2 cellular contexts compared by ENCODE assay signal in the genomic region with DNA sequence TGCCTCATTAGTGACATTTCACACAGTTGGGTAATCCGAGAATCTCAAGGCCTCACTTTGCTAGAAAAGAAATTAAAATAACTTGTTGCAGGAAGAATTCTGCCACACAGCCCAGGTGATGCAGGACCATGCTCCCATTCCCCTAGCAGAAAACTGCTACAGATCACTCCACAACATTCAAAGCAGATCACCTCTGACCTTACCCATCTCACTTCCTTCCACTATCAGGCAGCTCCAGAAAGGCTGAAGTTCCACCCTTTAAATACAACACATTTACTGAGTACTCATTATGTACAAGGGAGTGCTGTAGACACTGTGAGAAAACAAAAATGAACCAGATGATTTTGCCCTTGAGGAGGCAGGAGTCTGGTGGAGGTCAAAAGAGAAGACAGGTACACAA.
TF ChIP-seq lines count a peak whose summit lies in the region.

No MANE protein-coding gene starts in this region.

TF ChIP-seq in GM23338, 12 proteins besides CTCF, POLR2A, EP300 and RAD21 (continues in another document):
- TF ChIP-seq JUNB (IDR thresholded peaks at IDR 0.05; ENCODE audit: unreplicated experiment): no peak
- TF ChIP-seq POLR2AphosphoS5 (IDR thresholded peaks at IDR 0.05; ENCODE audit: low read depth): no peak
- TF ChIP-seq ZNF331 (CRISPR knock-in tag; IDR thresholded peaks at IDR 0.05; ENCODE audit: low read depth): no peak
- TF ChIP-seq, protein P1, sequence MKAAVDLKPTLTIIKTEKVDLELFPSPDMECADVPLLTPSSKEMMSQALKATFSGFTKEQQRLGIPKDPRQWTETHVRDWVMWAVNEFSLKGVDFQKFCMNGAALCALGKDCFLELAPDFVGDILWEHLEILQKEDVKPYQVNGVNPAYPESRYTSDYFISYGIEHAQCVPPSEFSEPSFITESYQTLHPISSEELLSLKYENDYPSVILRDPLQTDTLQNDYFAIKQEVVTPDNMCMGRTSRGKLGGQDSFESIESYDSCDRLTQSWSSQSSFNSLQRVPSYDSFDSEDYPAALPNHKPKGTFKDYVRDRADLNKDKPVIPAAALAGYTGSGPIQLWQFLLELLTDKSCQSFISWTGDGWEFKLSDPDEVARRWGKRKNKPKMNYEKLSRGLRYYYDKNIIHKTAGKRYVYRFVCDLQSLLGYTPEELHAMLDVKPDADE (IDR thresholded peaks at IDR 0.05): no peak
- TF ChIP-seq STAT1 (IDR thresholded peaks at IDR 0.05; ENCODE audit: unreplicated experiment): no peak
- no peak for TF ChIP-seq NANOG (IDR thresholded peaks at IDR 0.05; ENCODE audit: borderline replicate concordance)
- no peak for TF ChIP-seq EZH2phosphoT487 (IDR thresholded peaks at IDR 0.05; ENCODE audit: unreplicated experiment)
- TF ChIP-seq ZNF114 (CRISPR knock-in tag; IDR thresholded peaks at IDR 0.05): no peak
- no peak for TF ChIP-seq EZH2 (IDR thresholded peaks at IDR 0.05; ENCODE audit: low read depth, unreplicated experiment)
- no peak for TF ChIP-seq CREB1 (CRISPR knock-in tag; IDR thresholded peaks at IDR 0.05; ENCODE audit: low read depth)
- TF ChIP-seq, protein P2, sequence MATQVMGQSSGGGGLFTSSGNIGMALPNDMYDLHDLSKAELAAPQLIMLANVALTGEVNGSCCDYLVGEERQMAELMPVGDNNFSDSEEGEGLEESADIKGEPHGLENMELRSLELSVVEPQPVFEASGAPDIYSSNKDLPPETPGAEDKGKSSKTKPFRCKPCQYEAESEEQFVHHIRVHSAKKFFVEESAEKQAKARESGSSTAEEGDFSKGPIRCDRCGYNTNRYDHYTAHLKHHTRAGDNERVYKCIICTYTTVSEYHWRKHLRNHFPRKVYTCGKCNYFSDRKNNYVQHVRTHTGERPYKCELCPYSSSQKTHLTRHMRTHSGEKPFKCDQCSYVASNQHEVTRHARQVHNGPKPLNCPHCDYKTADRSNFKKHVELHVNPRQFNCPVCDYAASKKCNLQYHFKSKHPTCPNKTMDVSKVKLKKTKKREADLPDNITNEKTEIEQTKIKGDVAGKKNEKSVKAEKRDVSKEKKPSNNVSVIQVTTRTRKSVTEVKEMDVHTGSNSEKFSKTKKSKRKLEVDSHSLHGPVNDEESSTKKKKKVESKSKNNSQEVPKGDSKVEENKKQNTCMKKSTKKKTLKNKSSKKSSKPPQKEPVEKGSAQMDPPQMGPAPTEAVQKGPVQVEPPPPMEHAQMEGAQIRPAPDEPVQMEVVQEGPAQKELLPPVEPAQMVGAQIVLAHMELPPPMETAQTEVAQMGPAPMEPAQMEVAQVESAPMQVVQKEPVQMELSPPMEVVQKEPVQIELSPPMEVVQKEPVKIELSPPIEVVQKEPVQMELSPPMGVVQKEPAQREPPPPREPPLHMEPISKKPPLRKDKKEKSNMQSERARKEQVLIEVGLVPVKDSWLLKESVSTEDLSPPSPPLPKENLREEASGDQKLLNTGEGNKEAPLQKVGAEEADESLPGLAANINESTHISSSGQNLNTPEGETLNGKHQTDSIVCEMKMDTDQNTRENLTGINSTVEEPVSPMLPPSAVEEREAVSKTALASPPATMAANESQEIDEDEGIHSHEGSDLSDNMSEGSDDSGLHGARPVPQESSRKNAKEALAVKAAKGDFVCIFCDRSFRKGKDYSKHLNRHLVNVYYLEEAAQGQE (IDR thresholded peaks at IDR 0.05; ENCODE audit: unreplicated experiment): no peak

TF ChIP-seq in K562, 482 proteins besides CTCF, POLR2A, EP300 and RAD21 (continues in another document):
- TF ChIP-seq CBFA2T3 (IDR thresholded peaks at IDR 0.05) (peak; percentile 74), GATA2 (CRISPR knock-in tag; IDR thresholded peaks at IDR 0.05) (no peak), ZNF695 (CRISPR knock-in tag; IDR thresholded peaks at IDR 0.05) (no peak), NCOR1 (IDR thresholded peaks at IDR 0.05) (peak; percentile 22; the same call in 1 of the 2 replicates), DPF2 (IDR thresholded peaks at IDR 0.05) (peak; percentile 49; the same call in 1 of the 2 replicates), RCOR1 (IDR thresholded peaks at IDR 0.05; ENCODE audit: borderline replicate concordance in 1 of 2, low read depth in 2 of 2, low read length in 2 of 2) (peak in 1 of 2 experiments; percentile 17; a peak in 1 of 4 replicates), ZNF699 (CRISPR knock-in tag; IDR thresholded peaks at IDR 0.05; ENCODE audit: insufficient replicate concordance) (no peak), RBM39 (optimal IDR thresholded peaks at IDR 0.05; ENCODE audit: low read depth, low read length) (no peak), CSDE1 (IDR thresholded peaks at IDR 0.05) (no peak), ZBTB8A (IDR thresholded peaks at IDR 0.05; ENCODE audit: partially characterized antibody) (no peak), NR2C1 (IDR thresholded peaks at IDR 0.05) (peak; percentile 73), NR2C1 (tag; IDR thresholded peaks at IDR 0.05) (peak; percentile 74), ADNP (tag; IDR thresholded peaks at IDR 0.05) (no peak), TAL1 (IDR thresholded peaks at IDR 0.05) (peak; percentile 38; the same call in 1 of the 2 replicates), POLR2G (IDR thresholded peaks at IDR 0.05; ENCODE audit: low read depth, low read length) (no peak), PURB (CRISPR knock-in tag; IDR thresholded peaks at IDR 0.05; ENCODE audit: low read depth) (no peak), NR2C2 (CRISPR knock-in tag; IDR thresholded peaks at IDR 0.05) (no peak), NR2C2 (tag; IDR thresholded peaks at IDR 0.05) (peak; percentile 61), GABPB2 (CRISPR knock-in tag; conservative IDR thresholded peaks at IDR 0.05) (no peak), TCF3 (CRISPR knock-in tag; IDR thresholded peaks at IDR 0.05) (peak; percentile 60), CBFA2T2 (conservative IDR thresholded peaks at IDR 0.05) (peak; percentile 50; the same call in 1 of the 2 replicates), ZNF311 (CRISPR knock-in tag; IDR thresholded peaks at IDR 0.05) (no peak)
- TF ChIP-seq, protein P3, sequence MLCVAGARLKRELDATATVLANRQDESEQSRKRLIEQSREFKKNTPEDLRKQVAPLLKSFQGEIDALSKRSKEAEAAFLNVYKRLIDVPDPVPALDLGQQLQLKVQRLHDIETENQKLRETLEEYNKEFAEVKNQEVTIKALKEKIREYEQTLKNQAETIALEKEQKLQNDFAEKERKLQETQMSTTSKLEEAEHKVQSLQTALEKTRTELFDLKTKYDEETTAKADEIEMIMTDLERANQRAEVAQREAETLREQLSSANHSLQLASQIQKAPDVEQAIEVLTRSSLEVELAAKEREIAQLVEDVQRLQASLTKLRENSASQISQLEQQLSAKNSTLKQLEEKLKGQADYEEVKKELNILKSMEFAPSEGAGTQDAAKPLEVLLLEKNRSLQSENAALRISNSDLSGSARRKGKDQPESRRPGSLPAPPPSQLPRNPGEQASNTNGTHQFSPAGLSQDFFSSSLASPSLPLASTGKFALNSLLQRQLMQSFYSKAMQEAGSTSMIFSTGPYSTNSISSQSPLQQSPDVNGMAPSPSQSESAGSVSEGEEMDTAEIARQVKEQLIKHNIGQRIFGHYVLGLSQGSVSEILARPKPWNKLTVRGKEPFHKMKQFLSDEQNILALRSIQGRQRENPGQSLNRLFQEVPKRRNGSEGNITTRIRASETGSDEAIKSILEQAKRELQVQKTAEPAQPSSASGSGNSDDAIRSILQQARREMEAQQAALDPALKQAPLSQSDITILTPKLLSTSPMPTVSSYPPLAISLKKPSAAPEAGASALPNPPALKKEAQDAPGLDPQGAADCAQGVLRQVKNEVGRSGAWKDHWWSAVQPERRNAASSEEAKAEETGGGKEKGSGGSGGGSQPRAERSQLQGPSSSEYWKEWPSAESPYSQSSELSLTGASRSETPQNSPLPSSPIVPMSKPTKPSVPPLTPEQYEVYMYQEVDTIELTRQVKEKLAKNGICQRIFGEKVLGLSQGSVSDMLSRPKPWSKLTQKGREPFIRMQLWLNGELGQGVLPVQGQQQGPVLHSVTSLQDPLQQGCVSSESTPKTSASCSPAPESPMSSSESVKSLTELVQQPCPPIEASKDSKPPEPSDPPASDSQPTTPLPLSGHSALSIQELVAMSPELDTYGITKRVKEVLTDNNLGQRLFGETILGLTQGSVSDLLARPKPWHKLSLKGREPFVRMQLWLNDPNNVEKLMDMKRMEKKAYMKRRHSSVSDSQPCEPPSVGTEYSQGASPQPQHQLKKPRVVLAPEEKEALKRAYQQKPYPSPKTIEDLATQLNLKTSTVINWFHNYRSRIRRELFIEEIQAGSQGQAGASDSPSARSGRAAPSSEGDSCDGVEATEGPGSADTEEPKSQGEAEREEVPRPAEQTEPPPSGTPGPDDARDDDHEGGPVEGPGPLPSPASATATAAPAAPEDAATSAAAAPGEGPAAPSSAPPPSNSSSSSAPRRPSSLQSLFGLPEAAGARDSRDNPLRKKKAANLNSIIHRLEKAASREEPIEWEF (CRISPR knock-in tag; IDR thresholded peaks at IDR 0.05): no peak
- TF ChIP-seq, protein P4, sequence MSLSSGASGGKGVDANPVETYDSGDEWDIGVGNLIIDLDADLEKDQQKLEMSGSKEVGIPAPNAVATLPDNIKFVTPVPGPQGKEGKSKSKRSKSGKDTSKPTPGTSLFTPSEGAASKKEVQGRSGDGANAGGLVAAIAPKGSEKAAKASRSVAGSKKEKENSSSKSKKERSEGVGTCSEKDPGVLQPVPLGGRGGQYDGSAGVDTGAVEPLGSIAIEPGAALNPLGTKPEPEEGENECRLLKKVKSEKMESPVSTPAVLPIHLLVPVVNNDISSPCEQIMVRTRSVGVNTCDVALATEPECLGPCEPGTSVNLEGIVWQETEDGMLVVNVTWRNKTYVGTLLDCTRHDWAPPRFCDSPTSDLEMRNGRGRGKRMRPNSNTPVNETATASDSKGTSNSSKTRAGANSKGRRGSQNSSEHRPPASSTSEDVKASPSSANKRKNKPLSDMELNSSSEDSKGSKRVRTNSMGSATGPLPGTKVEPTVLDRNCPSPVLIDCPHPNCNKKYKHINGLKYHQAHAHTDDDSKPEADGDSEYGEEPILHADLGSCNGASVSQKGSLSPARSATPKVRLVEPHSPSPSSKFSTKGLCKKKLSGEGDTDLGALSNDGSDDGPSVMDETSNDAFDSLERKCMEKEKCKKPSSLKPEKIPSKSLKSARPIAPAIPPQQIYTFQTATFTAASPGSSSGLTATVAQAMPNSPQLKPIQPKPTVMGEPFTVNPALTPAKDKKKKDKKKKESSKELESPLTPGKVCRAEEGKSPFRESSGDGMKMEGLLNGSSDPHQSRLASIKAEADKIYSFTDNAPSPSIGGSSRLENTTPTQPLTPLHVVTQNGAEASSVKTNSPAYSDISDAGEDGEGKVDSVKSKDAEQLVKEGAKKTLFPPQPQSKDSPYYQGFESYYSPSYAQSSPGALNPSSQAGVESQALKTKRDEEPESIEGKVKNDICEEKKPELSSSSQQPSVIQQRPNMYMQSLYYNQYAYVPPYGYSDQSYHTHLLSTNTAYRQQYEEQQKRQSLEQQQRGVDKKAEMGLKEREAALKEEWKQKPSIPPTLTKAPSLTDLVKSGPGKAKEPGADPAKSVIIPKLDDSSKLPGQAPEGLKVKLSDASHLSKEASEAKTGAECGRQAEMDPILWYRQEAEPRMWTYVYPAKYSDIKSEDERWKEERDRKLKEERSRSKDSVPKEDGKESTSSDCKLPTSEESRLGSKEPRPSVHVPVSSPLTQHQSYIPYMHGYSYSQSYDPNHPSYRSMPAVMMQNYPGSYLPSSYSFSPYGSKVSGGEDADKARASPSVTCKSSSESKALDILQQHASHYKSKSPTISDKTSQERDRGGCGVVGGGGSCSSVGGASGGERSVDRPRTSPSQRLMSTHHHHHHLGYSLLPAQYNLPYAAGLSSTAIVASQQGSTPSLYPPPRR (CRISPR knock-in tag; IDR thresholded peaks at IDR 0.05; ENCODE audit: borderline replicate concordance): no peak
- TF ChIP-seq, protein P5, sequence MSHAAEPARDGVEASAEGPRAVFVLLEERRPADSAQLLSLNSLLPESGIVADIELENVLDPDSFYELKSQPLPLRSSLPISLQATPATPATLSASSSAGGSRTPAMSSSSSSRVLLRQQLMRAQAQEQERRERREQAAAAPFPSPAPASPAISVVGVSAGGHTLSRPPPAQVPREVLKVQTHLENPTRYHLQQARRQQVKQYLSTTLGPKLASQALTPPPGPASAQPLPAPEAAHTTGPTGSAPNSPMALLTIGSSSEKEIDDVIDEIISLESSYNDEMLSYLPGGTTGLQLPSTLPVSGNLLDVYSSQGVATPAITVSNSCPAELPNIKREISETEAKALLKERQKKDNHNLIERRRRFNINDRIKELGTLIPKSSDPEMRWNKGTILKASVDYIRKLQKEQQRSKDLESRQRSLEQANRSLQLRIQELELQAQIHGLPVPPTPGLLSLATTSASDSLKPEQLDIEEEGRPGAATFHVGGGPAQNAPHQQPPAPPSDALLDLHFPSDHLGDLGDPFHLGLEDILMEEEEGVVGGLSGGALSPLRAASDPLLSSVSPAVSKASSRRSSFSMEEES (CRISPR knock-in tag; IDR thresholded peaks at IDR 0.05): no peak
- TF ChIP-seq, protein P6, sequence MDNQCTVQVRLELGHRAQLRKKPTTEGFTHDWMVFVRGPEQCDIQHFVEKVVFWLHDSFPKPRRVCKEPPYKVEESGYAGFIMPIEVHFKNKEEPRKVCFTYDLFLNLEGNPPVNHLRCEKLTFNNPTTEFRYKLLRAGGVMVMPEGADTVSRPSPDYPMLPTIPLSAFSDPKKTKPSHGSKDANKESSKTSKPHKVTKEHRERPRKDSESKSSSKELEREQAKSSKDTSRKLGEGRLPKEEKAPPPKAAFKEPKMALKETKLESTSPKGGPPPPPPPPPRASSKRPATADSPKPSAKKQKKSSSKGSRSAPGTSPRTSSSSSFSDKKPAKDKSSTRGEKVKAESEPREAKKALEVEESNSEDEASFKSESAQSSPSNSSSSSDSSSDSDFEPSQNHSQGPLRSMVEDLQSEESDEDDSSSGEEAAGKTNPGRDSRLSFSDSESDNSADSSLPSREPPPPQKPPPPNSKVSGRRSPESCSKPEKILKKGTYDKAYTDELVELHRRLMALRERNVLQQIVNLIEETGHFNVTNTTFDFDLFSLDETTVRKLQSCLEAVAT (IDR thresholded peaks at IDR 0.05): no peak
